ENCODE assay signal across 9 cellular contexts in genomic region chr2:181683518-181684453, GRCh38. TPM values are rescaled to one million over a fixed set of nuclear protein-coding genes. Genes with fewer than 3 reads are reported as not detected.
DNase-seq lines count a peak whose midpoint lies in the region; ATAC-seq and TF ChIP-seq lines count a peak whose summit lies in the region.
"Had no signal": no experiment of that assay in that cellular context is flagged by ENCODE, and none has a peak within 500 bp of the region (broad histone marks: within the 10 kb centered on the region; RNA-seq: fewer than 3 reads in every experiment).

No MANE protein-coding gene starts in this region.

- H2BK120ac ChIP-seq in trophoblast cell (ENCODE audit: insufficient read depth, low read length, poor library complexity) = no peak overlapping the region

- no peak overlapping the region for H4K12ac ChIP-seq in trophoblast cell (ENCODE audit: low read depth, low read length)

- H3K4me1 ChIP-seq in trophoblast cell (ENCODE audit: control insufficient read depth in 1 of 2, insufficient read depth in 2 of 2, low read length in 2 of 2) (peaks cover 20 to 32% of the 10 kb centered on the region in 2 experiments), prostate gland (replicated peaks) (peaks cover 4% of the 10 kb centered on the region)

- no peak overlapping the region for H3K4ac ChIP-seq in trophoblast cell (ENCODE audit: low read depth, low read length)

- DNase-seq in NCI-H510A (lab: John Stamatoyannopoulos, UW) (peak; percentile 46), ecto neural progenitor cell (ENCODE audit: low spot score) (peak; percentile 88), trophoblast cell (peak in 1 of 2 donors; percentile 16), prostate gland (ENCODE audit: low spot score) (no peak), GM10266 (ENCODE audit: extremely low spot score) (no peak), omental fat pad (ENCODE audit: low spot score) (no peak)
- DNase-seq: dermis blood vessel endothelial cell had no signal

- H3K23ac ChIP-seq in trophoblast cell (ENCODE audit: low read length) = no peak overlapping the region

- no peak overlapping the region for H3K14ac ChIP-seq in trophoblast cell (ENCODE audit: low read length)

- no peak overlapping the region for H2BK5ac ChIP-seq in trophoblast cell (ENCODE audit: low read depth, low read length, poor library complexity)

- H4K8ac ChIP-seq in trophoblast cell (ENCODE audit: low read depth, low read length) = no peak overlapping the region

- H3K79me2 ChIP-seq in trophoblast cell (ENCODE audit: control insufficient read depth, insufficient read depth, low read length, poor library complexity) = no peaks in the 10 kb centered on the region

- peak overlapping the region; percentile 70 for H3K4me2 ChIP-seq in trophoblast cell (ENCODE audit: low read length)

- ATAC-seq in omental fat pad (ENCODE audit: low FRiP score) (no peak), HG02840 (IDR thresholded peaks at IDR 0.05; ENCODE audit: low FRiP score, unreplicated experiment) (no peak)

- H3K18ac ChIP-seq in trophoblast cell (ENCODE audit: low read length) = no peak overlapping the region

- H3K36me3 ChIP-seq in trophoblast cell (ENCODE audit: control insufficient read depth in 1 of 2, insufficient read depth in 2 of 2, low read length in 2 of 2) (no peaks in the 10 kb centered on the region), prostate gland (no peaks in the 10 kb centered on the region)

- H2BK12ac ChIP-seq in trophoblast cell (ENCODE audit: low read length) = no peak overlapping the region

- TF ChIP-seq CTCF in prostate gland (IDR thresholded peaks at IDR 0.05) (no peak), GM10266 (IDR thresholded peaks at IDR 0.05; ENCODE audit: control insufficient read depth, insufficient read depth, low read depth, missing control alignments) (no peak), omental fat pad (IDR thresholded peaks at IDR 0.05) (no peak)

- no CpG with 5 or more reads among the region's 85 CpGs for WGBS in trophoblast cell (ENCODE audit: extremely low coverage, insufficient coverage, insufficient read length)
- WGBS in prostate gland = 2% methylated on average over 83 of the region's 85 CpGs

- no peak overlapping the region for H3K9ac ChIP-seq in trophoblast cell (ENCODE audit: low read length)

- H4K91ac ChIP-seq in trophoblast cell (ENCODE audit: low read depth, low read length) = peak overlapping the region; percentile 20

- H3K27ac ChIP-seq in trophoblast cell (ENCODE audit: low read depth, low read length) (no peak overlapping the region), prostate gland (no peak overlapping the region)

- peaks cover 5% of the 10 kb centered on the region for H3K79me1 ChIP-seq in trophoblast cell (ENCODE audit: low read length)

- no peak overlapping the region for H2AFZ ChIP-seq in trophoblast cell (ENCODE audit: insufficient read depth, low read length, poor library complexity)

- H2AK5ac ChIP-seq in trophoblast cell (ENCODE audit: low read length) = no peak overlapping the region

- H3K9me3 ChIP-seq in trophoblast cell (ENCODE audit: insufficient read depth, low read depth, low read length) (peaks cover 6% of the 10 kb centered on the region), prostate gland (no peaks in the 10 kb centered on the region)

- TF ChIP-seq POLR2A in prostate gland (IDR thresholded peaks at IDR 0.05) = no peak

- H3K4me3 ChIP-seq in GM08714 (ENCODE audit: low read length) (peak overlapping the region; percentile 4; the same call in 1 of the 2 replicates), trophoblast cell (ENCODE audit: low read depth, low read length) (peak overlapping the region; percentile 46), prostate gland (no peak overlapping the region)

- H3K27me3 ChIP-seq in trophoblast cell (ENCODE audit: insufficient read depth, low read length) (peaks cover 45% of the 10 kb centered on the region), prostate gland (replicated peaks; ENCODE audit: insufficient read depth) (peaks cover 43% of the 10 kb centered on the region)

- intact Hi-C loops in prostate gland (cut with DNase I) = no loop called here

RNA-seq across cellular contexts. Expression of gene NEUROD1, which starts 3.5 kb away (rescaled TPM):
- 0.03 TPM in 2 replicates for polyA plus RNA-seq in trophoblast cell (2013)
- not detected for total RNA-seq in prostate gland
- not detected for total RNA-seq in omental fat pad
- total RNA-seq: dermis blood vessel endothelial cell had no signal

RNA-seq across cellular contexts. Expression of gene CERKL, which starts 26.9 kb away (rescaled TPM):
- 0.06 and 0.07 TPM in 2 replicates for polyA plus RNA-seq in trophoblast cell (2013)
- total RNA-seq in prostate gland (1 to 10 TPM in 1 of 2 donors, under 1 TPM in 1; 0.55 to 3.9 TPM), omental fat pad (not detected)
- total RNA-seq: dermis blood vessel endothelial cell had no signal

Comparison
In these comparisons a context has a peak if more than half of its experiments do, and no peak if none do; other contexts are left out.
1. H3K4me3 ChIP-seq: peak in GM08714 (single experiment) and trophoblast cell (single experiment); none in prostate gland (0 of 2).
2. DNase-seq: peak in NCI-H510A (single experiment) and ecto neural progenitor cell (single experiment); none in prostate gland (single experiment), GM10266 (single experiment) and omental fat pad (single experiment).